23 cellular contexts compared by ENCODE assay signal in genomic region chr2:171025199-171025598, GRCh38.
"Had no signal": no experiment of that assay in that cellular context is flagged by ENCODE, and none has a peak within 500 bp of the region (broad histone marks: within the 10 kb centered on the region; RNA-seq: fewer than 3 reads in every experiment).

No MANE protein-coding gene starts in this region.

- H3K4me1 ChIP-seq: testis, tibial nerve, upper lobe of right lung had no signal

- H3K9me3 Mint-ChIP-seq: dendritic cell treated with granulocyte-macrophage colony-stimulating factor and Interleukin-4, amounts not matched to agents 40 ng/mL and 50 ng/mL, for 4 days; effector memory CD8-positive, alpha-beta T cell; immature natural killer cell; naive thymus-derived CD4-positive, alpha-beta T cell; neural crest cell; stimulated activated memory B cell treated with anti-CD40 and anti-IgM and Interleukin-4, amounts not matched to agents 10 μg/mL and 1 μg/mL and 100 μg/mL, for 72 hours; stimulated activated naive CD8-positive, alpha-beta T cell treated with anti-CD3 and anti-CD28 coated beads, Interleukin-15, amount 100 ng/mL, for 72 hours had no signal

- H3K4me3 Mint-ChIP-seq: dendritic cell treated with granulocyte-macrophage colony-stimulating factor and Interleukin-4, amounts not matched to agents 40 ng/mL and 50 ng/mL, for 4 days; effector memory CD8-positive, alpha-beta T cell; immature natural killer cell; naive thymus-derived CD4-positive, alpha-beta T cell; neural crest cell; stimulated activated memory B cell treated with anti-CD40 and anti-IgM and Interleukin-4, amounts not matched to agents 10 μg/mL and 1 μg/mL and 100 μg/mL, for 72 hours; stimulated activated naive CD8-positive, alpha-beta T cell treated with anti-CD3 and anti-CD28 coated beads, Interleukin-15, amount 100 ng/mL, for 72 hours had no signal

- H3K9me3 ChIP-seq: esophagus muscularis mucosa, gastroesophageal sphincter, testis, tibial nerve, upper lobe of right lung had no signal

- H3K27ac Mint-ChIP-seq: dendritic cell treated with granulocyte-macrophage colony-stimulating factor and Interleukin-4, amounts not matched to agents 40 ng/mL and 50 ng/mL, for 4 days; effector memory CD8-positive, alpha-beta T cell; immature natural killer cell; stimulated activated memory B cell treated with anti-CD40 and anti-IgM and Interleukin-4, amounts not matched to agents 10 μg/mL and 1 μg/mL and 100 μg/mL, for 72 hours; stimulated activated naive CD8-positive, alpha-beta T cell treated with anti-CD3 and anti-CD28 coated beads, Interleukin-15, amount 100 ng/mL, for 72 hours had no signal

- DNase-seq: cerebellar nuclear complex; effector memory CD8-positive, alpha-beta T cell; foreskin fibroblast; glutamatergic neuron; immature natural killer cell; left colon; left ventricle myocardium superior; mesendoderm; naive thymus-derived CD4-positive, alpha-beta T cell; right cardiac atrium; stimulated activated CD4-positive, alpha-beta T cell treated with anti-CD3 and anti-CD28 coated beads, Interleukin-1b, Interleukin-23, amount 100 ng/mL, for 48 hours; stimulated activated CD4-positive, alpha-beta T cell treated with anti-CD3 and anti-CD28 coated beads, Interleukin-4, amount 100 ng/mL, for 24 hours; stimulated activated naive CD8-positive, alpha-beta T cell treated with anti-CD3 and anti-CD28 coated beads, Interleukin-15, amount 100 ng/mL, for 72 hours; testis; upper lobe of right lung had no signal

- ATAC-seq: effector memory CD8-positive, alpha-beta T cell; gastroesophageal sphincter; left colon; left ventricle myocardium superior; naive thymus-derived CD4-positive, alpha-beta T cell; right cardiac atrium; stimulated activated memory B cell treated with anti-CD40 and anti-IgM and Interleukin-4, amounts not matched to agents 10 μg/mL and 1 μg/mL and 100 μg/mL, for 72 hours; stimulated activated naive CD8-positive, alpha-beta T cell treated with anti-CD3 and anti-CD28 coated beads, Interleukin-15, amount 100 ng/mL, for 72 hours; upper lobe of right lung had no signal

- H3K27ac ChIP-seq: epithelial cell of prostate, esophagus muscularis mucosa, gastroesophageal sphincter, testis, tibial nerve, upper lobe of right lung had no signal

- H3K27me3 Mint-ChIP-seq: dendritic cell treated with granulocyte-macrophage colony-stimulating factor and Interleukin-4, amounts not matched to agents 40 ng/mL and 50 ng/mL, for 4 days; effector memory CD8-positive, alpha-beta T cell; naive thymus-derived CD4-positive, alpha-beta T cell; stimulated activated memory B cell treated with anti-CD40 and anti-IgM and Interleukin-4, amounts not matched to agents 10 μg/mL and 1 μg/mL and 100 μg/mL, for 72 hours; stimulated activated naive CD8-positive, alpha-beta T cell treated with anti-CD3 and anti-CD28 coated beads, Interleukin-15, amount 100 ng/mL, for 72 hours had no signal

- H3K4me3 ChIP-seq: esophagus muscularis mucosa, gastroesophageal sphincter, lung, testis, tibial nerve, upper lobe of right lung had no signal

- H3K27me3 ChIP-seq: esophagus muscularis mucosa, gastroesophageal sphincter, testis, tibial nerve, upper lobe of right lung had no signal
